Comparison of ENCODE assay signal across 21 cellular contexts in genomic region chr4:95000076-95000648, GRCh38.
"Had no signal": no experiment of that assay in that cellular context is flagged by ENCODE, and none has a peak within 500 bp of the region (broad histone marks: within the 10 kb centered on the region; RNA-seq: fewer than 3 reads in every experiment).

No MANE protein-coding gene starts in this region.

- H3K27me3 ChIP-seq: dorsolateral prefrontal cortex, gastrocnemius medialis, neural progenitor cell, right atrium auricular region, stomach, tibial nerve, upper lobe of left lung had no signal

- H3K4me1 Mint-ChIP-seq: stimulated activated effector memory CD8-positive, alpha-beta T cell treated with anti-CD3 and anti-CD28 coated beads, Interleukin-12 subunit alpha, Interleukin-12 subunit beta, amount 100 ng/mL, for 72 hours had no signal

- H3K4me3 ChIP-seq: dorsolateral prefrontal cortex, gastrocnemius medialis, lung, mucosa of descending colon, neural progenitor cell, prostate gland, right atrium auricular region, stomach, tibial nerve, upper lobe of left lung had no signal

- H3K4me2 ChIP-seq: neural progenitor cell had no signal

- H3K27ac ChIP-seq: gastrocnemius medialis, neural progenitor cell, prostate gland, right atrium auricular region, stomach, upper lobe of left lung had no signal

- H2AFZ ChIP-seq: neural progenitor cell had no signal

- H3K27ac Mint-ChIP-seq: memory B cell; natural killer cell treated with Interleukin-12 subunit alpha and Interleukin-12 subunit beta and Interleukin-15 and Interleukin-18, amount 100 ng/mL, for 72 hours; neural progenitor cell; stimulated activated effector memory CD8-positive, alpha-beta T cell treated with anti-CD3 and anti-CD28 coated beads, Interleukin-12 subunit alpha, Interleukin-12 subunit beta, amount 100 ng/mL, for 72 hours had no signal

- H3K36me3 Mint-ChIP-seq: memory B cell; naive B cell; natural killer cell treated with Interleukin-12 subunit alpha and Interleukin-12 subunit beta and Interleukin-15 and Interleukin-18, amount 100 ng/mL, for 72 hours; stimulated activated effector memory CD8-positive, alpha-beta T cell treated with anti-CD3 and anti-CD28 coated beads, Interleukin-12 subunit alpha, Interleukin-12 subunit beta, amount 100 ng/mL, for 72 hours had no signal

- H3K4me1 ChIP-seq: prostate gland had no signal

- H3K9me3 Mint-ChIP-seq: naive B cell; natural killer cell treated with Interleukin-12 subunit alpha and Interleukin-12 subunit beta and Interleukin-15 and Interleukin-18, amount 100 ng/mL, for 72 hours; neural progenitor cell had no signal

- H3K9ac ChIP-seq: neural progenitor cell had no signal

- H3K27me3 Mint-ChIP-seq: naive B cell had no signal

- H3K9me3 ChIP-seq: gastrocnemius medialis, mucosa of descending colon, prostate gland, right atrium auricular region, stomach, tibial nerve, upper lobe of left lung had no signal

- H3K36me3 ChIP-seq: gastrocnemius medialis, neural progenitor cell, prostate gland, right atrium auricular region, stomach, tibial nerve, upper lobe of left lung had no signal

- DNase-seq: dorsolateral prefrontal cortex; effector CD4-positive, alpha-beta T cell; foreskin fibroblast; gastrocnemius medialis; head of caudate nucleus; kidney; mucosa of descending colon; naive B cell; stimulated activated CD4-positive, alpha-beta T cell treated with anti-CD3 and anti-CD28 coated beads, Interleukin-2, amount 100 ng/mL, for 24 hours; stimulated activated CD4-positive, alpha-beta T cell treated with anti-CD3 and anti-CD28 coated beads, Interleukin-4, amount 100 ng/mL, for 24 hours; stimulated activated naive CD4-positive, alpha-beta T cell treated with Interleukin-2 at 50 U/mL for 16 hours; stomach; upper lobe of left lung had no signal

- H3K4me3 Mint-ChIP-seq: memory B cell; naive B cell; natural killer cell treated with Interleukin-12 subunit alpha and Interleukin-12 subunit beta and Interleukin-15 and Interleukin-18, amount 100 ng/mL, for 72 hours; neural progenitor cell; stimulated activated effector memory CD8-positive, alpha-beta T cell treated with anti-CD3 and anti-CD28 coated beads, Interleukin-12 subunit alpha, Interleukin-12 subunit beta, amount 100 ng/mL, for 72 hours had no signal
